7 cellular contexts compared by ENCODE assay signal in the genomic region with DNA sequence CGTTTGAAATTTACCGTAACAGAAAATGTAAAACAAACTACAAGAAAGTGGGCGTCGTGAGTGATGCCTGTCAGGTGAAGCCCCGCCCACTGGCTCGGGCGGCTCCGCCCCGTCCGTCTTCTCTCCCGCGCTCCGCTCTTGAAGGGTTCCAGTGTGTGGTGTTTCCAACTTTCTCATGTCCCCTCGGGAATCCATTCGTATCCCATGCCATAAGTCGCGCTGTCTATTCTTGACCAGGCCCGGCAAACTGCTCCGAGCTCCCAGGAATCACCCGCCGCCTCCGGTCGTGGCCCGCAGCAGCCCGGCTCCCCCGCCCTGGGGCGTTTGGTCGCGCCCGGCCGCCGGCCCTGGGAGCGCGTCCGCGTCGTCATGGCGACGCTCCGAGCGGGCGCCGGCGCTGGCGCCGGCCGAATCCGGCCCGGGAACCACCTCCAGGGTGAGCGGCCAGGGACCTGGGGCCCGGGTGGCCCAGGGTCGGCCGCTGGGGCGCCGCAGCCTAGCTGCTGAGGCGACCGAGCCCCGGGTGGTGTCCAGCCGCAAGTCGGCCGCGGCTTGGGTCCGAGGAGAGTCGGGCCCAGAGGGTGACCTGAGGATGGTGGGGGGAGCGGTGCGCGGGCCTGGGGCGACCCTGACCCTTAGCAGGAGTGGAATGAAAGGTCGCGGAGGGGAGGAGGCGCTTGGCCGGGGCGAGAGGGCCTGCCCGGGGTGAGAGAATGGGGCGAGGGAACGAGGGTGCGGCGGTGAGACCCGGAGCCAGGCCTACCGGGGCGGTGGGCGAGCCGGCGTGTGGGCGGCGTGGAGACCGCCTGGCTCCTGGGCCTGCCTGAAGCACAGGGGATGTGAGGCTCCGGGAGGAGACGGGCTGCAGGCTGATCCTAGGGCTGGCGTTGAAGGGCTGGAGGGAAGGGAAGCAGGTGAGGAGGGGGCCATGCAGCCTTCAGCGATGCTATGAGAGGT. TPM values are rescaled to one million over a fixed set of nuclear protein-coding genes. Genes with fewer than 3 reads are reported as not detected.
DNase-seq lines count a peak whose midpoint lies in the region; ATAC-seq and TF ChIP-seq lines count a peak whose summit lies in the region.

CFAP221 (plus strand) TSS at position 375 of the 957 bp plus-strand sequence. CDS start 1,683 bp downstream, outside the sequence.

- ATAC-seq in GM18502 (IDR thresholded peaks at IDR 0.05; ENCODE audit: poor library complexity, unreplicated experiment) = peak; percentile 94
- peak; percentile 87 for ATAC-seq in HG02938 (IDR thresholded peaks at IDR 0.05; ENCODE audit: unreplicated experiment)
- peak; percentile 63 to 69 for ATAC-seq in naive B cell (ENCODE audit: low read depth in 2 of 2)
- ATAC-seq in stimulated activated naive CD8-positive, alpha-beta T cell treated with anti-CD3 and anti-CD28 coated beads, Interleukin-15, amount 100 ng/mL, for 72 hours = peak; percentile 89

- H3K27ac Mint-ChIP-seq in activated T-cell treated with anti-CD3 and anti-CD28 coated beads, Interleukin-2, amount 50 U/mL, for 24 hours = no peak within 1 kb of the TSS
- H3K27ac Mint-ChIP-seq in naive B cell = no peak within 1 kb of the TSS
- H3K27ac Mint-ChIP-seq in stimulated activated naive CD8-positive, alpha-beta T cell treated with anti-CD3 and anti-CD28 coated beads, Interleukin-15, amount 100 ng/mL, for 72 hours = no peak within 1 kb of the TSS

- peak within 1 kb of the TSS; percentile 59 for H3K4me3 ChIP-seq in fibroblast of pulmonary artery (replicated peaks; ENCODE audit: low read depth, low read length)

- TF ChIP-seq CTCF in fibroblast of pulmonary artery (IDR thresholded peaks at IDR 0.05; ENCODE audit: low read length, missing control alignments) = no peak

- H3K27me3 Mint-ChIP-seq in activated T-cell treated with anti-CD3 and anti-CD28 coated beads, Interleukin-2, amount 50 U/mL, for 24 hours = peaks cover 65% of the 10 kb centered on the region
- peaks cover 55 to 80% (median 68%) of the 10 kb centered on the region in 3 donors for H3K27me3 Mint-ChIP-seq in naive B cell
- peaks cover 73% of the 10 kb centered on the region for H3K27me3 Mint-ChIP-seq in stimulated activated naive CD8-positive, alpha-beta T cell treated with anti-CD3 and anti-CD28 coated beads, Interleukin-15, amount 100 ng/mL, for 72 hours

- DNase-seq in NCI-H2227 treated with DMSO at 0.1 percent for 48 hours (lab: John Stamatoyannopoulos, UW) = peak; percentile 70
- DNase-seq in activated T-cell treated with anti-CD3 and anti-CD28 coated beads, Interleukin-2, amount 50 U/mL, for 24 hours = peak; percentile 66
- peak; percentile 68 for DNase-seq in fibroblast of pulmonary artery (ENCODE audit: low read depth)
- DNase-seq in naive B cell = peak; percentile 20
- peak; percentile 56 to 64 for DNase-seq in stimulated activated naive CD8-positive, alpha-beta T cell treated with anti-CD3 and anti-CD28 coated beads, Interleukin-15, amount 100 ng/mL, for 72 hours

- peak within 1 kb of the TSS; percentile 70 for H3K4me3 Mint-ChIP-seq in activated T-cell treated with anti-CD3 and anti-CD28 coated beads, Interleukin-2, amount 50 U/mL, for 24 hours
- peak within 1 kb of the TSS; percentile 34 to 91 (median 76) for H3K4me3 Mint-ChIP-seq in naive B cell
- peak within 1 kb of the TSS; percentile 76 to 79 for H3K4me3 Mint-ChIP-seq in stimulated activated naive CD8-positive, alpha-beta T cell treated with anti-CD3 and anti-CD28 coated beads, Interleukin-15, amount 100 ng/mL, for 72 hours

- H3K9me3 Mint-ChIP-seq in activated T-cell treated with anti-CD3 and anti-CD28 coated beads, Interleukin-2, amount 50 U/mL, for 24 hours = no peaks in the 10 kb centered on the region
- peaks cover 0 to 25% (median 5%) of the 10 kb centered on the region in 7 donors for H3K9me3 Mint-ChIP-seq in naive B cell
- H3K9me3 Mint-ChIP-seq in stimulated activated naive CD8-positive, alpha-beta T cell treated with anti-CD3 and anti-CD28 coated beads, Interleukin-15, amount 100 ng/mL, for 72 hours = peaks cover 0 to 7% of the 10 kb centered on the region in 2 donors

- H3K4me1 Mint-ChIP-seq in activated T-cell treated with anti-CD3 and anti-CD28 coated beads, Interleukin-2, amount 50 U/mL, for 24 hours (ENCODE audit: low read depth) = peaks cover 4% of the 10 kb centered on the region
- peaks cover 4 to 18% (median 11%) of the 10 kb centered on the region in 3 donors for H3K4me1 Mint-ChIP-seq in naive B cell
- H3K4me1 Mint-ChIP-seq in stimulated activated naive CD8-positive, alpha-beta T cell treated with anti-CD3 and anti-CD28 coated beads, Interleukin-15, amount 100 ng/mL, for 72 hours = peaks cover 4% of the 10 kb centered on the region

- no peaks in the 10 kb centered on the region for H3K36me3 Mint-ChIP-seq in activated T-cell treated with anti-CD3 and anti-CD28 coated beads, Interleukin-2, amount 50 U/mL, for 24 hours (ENCODE audit: low read depth)
- peaks cover 0 to 7% of the 10 kb centered on the region in 2 donors for H3K36me3 Mint-ChIP-seq in naive B cell

RNA-seq across cellular contexts. Expression of gene CFAP221, which starts in this region (rescaled TPM):
- not detected for polyA plus RNA-seq in naive B cell (ENCODE audit: low read depth in 6 of 6)

Comparison
In these comparisons a context has a peak if more than half of its experiments do, and no peak if none do; other contexts are left out.
1. Peak in every context shown above with its lines: DNase-seq, ATAC-seq and H3K4me3 ChIP-seq.
2. Peak in DNase-seq and ATAC-seq in naive B cell; RNA of the gene not detected or under 1 TPM.
3. DNase-seq: peak in every context shown above with its lines; median percentile 70 in NCI-H2227 treated with DMSO at 0.1 percent for 48 hours; 68 in fibroblast of pulmonary artery; 66 in activated T-cell treated with anti-CD3 and anti-CD28 coated beads, Interleukin-2, amount 50 U/mL, for 24 hours; 60 in stimulated activated naive CD8-positive, alpha-beta T cell treated with anti-CD3 and anti-CD28 coated beads, Interleukin-15, amount 100 ng/mL, for 72 hours; 20 in naive B cell.